Comparison of ENCODE assay signal across 28 cellular contexts in the genomic region with DNA sequence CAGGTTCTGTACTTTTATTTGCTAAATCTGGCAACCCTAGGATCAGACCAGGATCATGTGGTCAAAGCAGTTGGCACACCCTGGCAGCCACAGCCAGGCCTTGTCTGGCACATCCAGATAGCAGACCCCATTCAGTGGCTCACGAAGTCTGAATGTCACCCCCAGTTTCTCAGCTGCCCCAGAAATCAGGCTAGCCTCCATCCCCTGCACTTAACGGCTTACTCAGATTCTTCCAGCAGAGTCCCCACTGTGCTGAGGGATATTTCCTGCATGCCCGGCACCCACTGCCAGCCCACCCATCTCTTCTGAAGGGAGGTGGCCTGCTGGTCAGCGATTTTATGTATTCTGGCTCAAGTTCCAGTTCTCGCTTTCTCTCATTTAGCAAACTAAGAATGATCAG. TPM values are rescaled to one million over a fixed set of nuclear protein-coding genes. Genes with fewer than 3 reads are reported as not detected.
DNase-seq lines count a peak whose midpoint lies in the region; ATAC-seq, FAIRE-seq and TF ChIP-seq lines count a peak whose summit lies in the region.
"Had no signal": no experiment of that assay in that cellular context is flagged by ENCODE, and none has a peak within 500 bp of the region (broad histone marks: within the 10 kb centered on the region; RNA-seq: fewer than 3 reads in every experiment).

No MANE protein-coding gene starts in this region.

- H3K27me3 ChIP-seq in astrocyte (ENCODE audit: insufficient read depth, low read length), result no peaks in the 10 kb centered on the region
- H3K27me3 ChIP-seq in vagina, result no peaks in the 10 kb centered on the region
- H3K27me3 ChIP-seq: BE2C had no signal

- no peaks in the 10 kb centered on the region for H3K79me2 ChIP-seq in astrocyte (ENCODE audit: insufficient read depth, low read length)

- TF ChIP-seq POLR2A in vagina (IDR thresholded peaks at IDR 0.05), result no peak

- H3K9me3 Mint-ChIP-seq in astrocyte (ENCODE audit: unreplicated experiment) (peaks cover 3% of the 10 kb centered on the region), osteocyte (ENCODE audit: unreplicated experiment) (peaks cover 12% of the 10 kb centered on the region)
- H3K9me3 Mint-ChIP-seq: CD4-positive, alpha-beta memory T cell; CD4-positive, CD25-positive, alpha-beta regulatory T cell; CD8-positive, alpha-beta memory T cell had no signal

- H2AFZ ChIP-seq in astrocyte (ENCODE audit: low read depth, low read length), result no peak overlapping the region

- H3K27ac ChIP-seq in astrocyte (ENCODE audit: low read depth, low read length) (no peak overlapping the region), vagina (no peak overlapping the region)
- H3K27ac ChIP-seq: BLaER1 had no signal

- no peak for ATAC-seq in HG02852 (IDR thresholded peaks at IDR 0.05; ENCODE audit: unreplicated experiment)
- ATAC-seq: GM12878 had no signal

- no peak overlapping the region for H3K4me2 ChIP-seq in astrocyte (ENCODE audit: low read length)
- H3K4me2 ChIP-seq: BLaER1 had no signal

- intact Hi-C loops in vagina (cut with DNase I), result no loop called here

- H3K4me3 Mint-ChIP-seq in astrocyte (ENCODE audit: unreplicated experiment), result no peak overlapping the region
- no peak overlapping the region for H3K4me3 Mint-ChIP-seq in osteocyte (ENCODE audit: unreplicated experiment)
- H3K4me3 Mint-ChIP-seq: CD14-positive monocyte; CD4-positive, alpha-beta memory T cell; CD4-positive, CD25-positive, alpha-beta regulatory T cell; CD8-positive, alpha-beta memory T cell had no signal

- TF ChIP-seq CTCF in astrocyte (IDR thresholded peaks at IDR 0.05; ENCODE audit: insufficient read depth, low read depth, low read length) (no peak), osteocyte (IDR thresholded peaks at IDR 0.05) (no peak), vagina (IDR thresholded peaks at IDR 0.05) (no peak)

- no peaks in the 10 kb centered on the region for H3K36me3 Mint-ChIP-seq in astrocyte (ENCODE audit: low read depth, unreplicated experiment)
- no peaks in the 10 kb centered on the region for H3K36me3 Mint-ChIP-seq in osteocyte (ENCODE audit: unreplicated experiment)
- H3K36me3 Mint-ChIP-seq: CD14-positive monocyte; CD4-positive, alpha-beta memory T cell; CD4-positive, CD25-positive, alpha-beta regulatory T cell; CD8-positive, alpha-beta memory T cell had no signal

- H3K9me3 ChIP-seq in astrocyte (ENCODE audit: insufficient read depth, low read depth, low read length) (no peaks in the 10 kb centered on the region), vagina (no peaks in the 10 kb centered on the region)
- H3K9me3 ChIP-seq: BE2C, BLaER1 had no signal

- H3K27me3 Mint-ChIP-seq in astrocyte (ENCODE audit: low read depth, unreplicated experiment), result peaks cover 5% of the 10 kb centered on the region
- H3K27me3 Mint-ChIP-seq in osteocyte (ENCODE audit: unreplicated experiment), result no peaks in the 10 kb centered on the region
- H3K27me3 Mint-ChIP-seq: CD4-positive, alpha-beta memory T cell had no signal

- no peak overlapping the region for H3K9ac ChIP-seq in astrocyte (ENCODE audit: low read length)
- H3K9ac ChIP-seq: BLaER1 had no signal

- no peaks in the 10 kb centered on the region for H4K20me1 ChIP-seq in astrocyte (ENCODE audit: insufficient read depth, low read length)
- H4K20me1 ChIP-seq: BLaER1 had no signal

- peak; percentile 73 for FAIRE-seq in astrocyte (lab: Jason Lieb, UNC)
- FAIRE-seq: A204.1, GM12878, GM12892, GM18507 had no signal

- H3K4me3 ChIP-seq in astrocyte (ENCODE audit: insufficient read depth, low read depth, low read length), result no peak overlapping the region
- H3K4me3 ChIP-seq in vagina, result no peak overlapping the region
- H3K4me3 ChIP-seq: BLaER1, GM12878 had no signal

- H3K4me1 ChIP-seq in astrocyte (ENCODE audit: insufficient read depth, low read length), result no peaks in the 10 kb centered on the region
- no peaks in the 10 kb centered on the region for H3K4me1 ChIP-seq in vagina
- H3K4me1 ChIP-seq: BE2C, BLaER1 had no signal

- H3K4me1 Mint-ChIP-seq in astrocyte (ENCODE audit: low read depth, unreplicated experiment), result no peaks in the 10 kb centered on the region
- H3K4me1 Mint-ChIP-seq in osteocyte (ENCODE audit: unreplicated experiment), result no peaks in the 10 kb centered on the region
- H3K4me1 Mint-ChIP-seq: CD14-positive monocyte; CD4-positive, alpha-beta memory T cell; CD4-positive, CD25-positive, alpha-beta regulatory T cell; CD8-positive, alpha-beta memory T cell had no signal

- DNase-seq in astrocyte (ENCODE audit: low read depth) (no peak), islet precursor cell (peak; percentile 22), osteocyte (ENCODE audit: extremely low spot score, unreplicated experiment) (peak; percentile 36), vagina (ENCODE audit: extremely low spot score in 2 of 2) (peak; percentile 42 to 49), DMS79 (lab: John Stamatoyannopoulos, UW) (no peak), EL (no peak)
- DNase-seq: 8988T; ACHN; BE2C; C1 segment of cervical spinal cord; CD4-positive, alpha-beta memory T cell; CD4-positive, CD25-positive, alpha-beta regulatory T cell; CD8-positive, alpha-beta memory T cell; COR-L47; DMS 273 treated with DMSO at 0.1 percent for 48 hours; DMS153; DMS53; DMS79 treated with DMSO at 0.1 percent for 48 hours; GDM1 had no signal

- H3K27ac Mint-ChIP-seq in astrocyte (ENCODE audit: unreplicated experiment) (no peak overlapping the region), osteocyte (ENCODE audit: unreplicated experiment) (no peak overlapping the region)
- H3K27ac Mint-ChIP-seq: CD14-positive monocyte; CD4-positive, alpha-beta memory T cell; CD4-positive, CD25-positive, alpha-beta regulatory T cell; CD8-positive, alpha-beta memory T cell had no signal

- no peaks in the 10 kb centered on the region for H3K36me3 ChIP-seq in astrocyte (ENCODE audit: insufficient read depth, low read length)
- H3K36me3 ChIP-seq in vagina, result no peaks in the 10 kb centered on the region
- H3K36me3 ChIP-seq: BE2C, BLaER1 had no signal

RNA-seq across cellular contexts. Expression of a gene that starts 4.7 kb away (rescaled TPM):
- not detected in 2 replicates for total RNA-seq in astrocyte
- total RNA-seq in osteocyte, result not detected in 2 replicates
- not detected for total RNA-seq in vagina
- total RNA-seq: A673; CD4-positive, alpha-beta memory T cell; CD4-positive, CD25-positive, alpha-beta regulatory T cell; CD8-positive, alpha-beta memory T cell; G401; GM12878 had no signal

RNA-seq across cellular contexts. Expression of a gene that starts 7.9 kb away (rescaled TPM):
- total RNA-seq in astrocyte, result not detected in 2 replicates
- total RNA-seq in osteocyte, result not detected in 2 replicates
- not detected for total RNA-seq in vagina
- total RNA-seq: A673; CD4-positive, alpha-beta memory T cell; CD4-positive, CD25-positive, alpha-beta regulatory T cell; CD8-positive, alpha-beta memory T cell; G401; GM12878 had no signal

Comparison
In these comparisons a context has a peak if more than half of its experiments do, and no peak if none do; other contexts are left out.
1. DNase-seq: peak in islet precursor cell (single experiment), osteocyte (single experiment) and vagina (2 of 2); none in astrocyte (single experiment), DMS79 (single experiment) and EL (single experiment).